Comparison of ENCODE assay signal across 2 cellular contexts in the genomic region with DNA sequence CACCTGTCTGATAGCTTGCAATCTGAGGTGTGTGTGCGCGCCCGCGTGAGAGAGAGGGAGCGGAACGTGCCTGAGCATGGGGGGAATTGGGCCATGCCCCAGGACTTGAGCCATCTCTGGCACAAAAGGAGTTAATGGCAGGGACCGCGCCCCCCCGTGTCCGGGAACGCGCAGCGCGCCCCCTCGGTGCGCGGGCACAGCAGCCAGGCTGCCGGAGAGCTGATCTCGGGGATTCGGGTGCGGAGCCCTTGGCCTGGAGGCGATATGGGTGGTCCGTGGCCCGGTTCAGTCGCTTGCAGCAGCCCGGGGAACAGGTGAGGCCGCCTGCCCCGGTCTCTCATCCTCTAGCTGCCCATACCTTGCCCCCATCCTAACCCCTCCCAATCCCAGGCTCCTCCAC.
TF ChIP-seq lines count a peak whose summit lies in the region.

Gene NLGN3, plus strand, starts transcription at position 191 of the 400 bp plus-strand sequence. CDS start 2,909 bp downstream, outside the sequence.

TF ChIP-seq in A549, 52 proteins besides CTCF, POLR2A, EP300 and RAD21:
- TF ChIP-seq PBX3 (IDR thresholded peaks at IDR 0.05) (no peak), PHF8 (IDR thresholded peaks at IDR 0.05; ENCODE audit: borderline replicate concordance, low read depth) (no peak), JUN (IDR thresholded peaks at IDR 0.05) (no peak), MYC (IDR thresholded peaks at IDR 0.05; ENCODE audit: borderline replicate concordance, low read length) (no peak), FOXS1 (CRISPR knock-in tag; IDR thresholded peaks at IDR 0.05) (no peak), JUNB (IDR thresholded peaks at IDR 0.05) (no peak), KDM5A (IDR thresholded peaks at IDR 0.05) (no peak), HES2 (IDR thresholded peaks at IDR 0.05) (no peak), HOXB13 (CRISPR knock-in tag; IDR thresholded peaks at IDR 0.05; ENCODE audit: low read depth) (no peak), MAFK (IDR thresholded peaks at IDR 0.05; ENCODE audit: partially characterized antibody) (no peak), ZNF302 (CRISPR knock-in tag; IDR thresholded peaks at IDR 0.05) (no peak), EHF (CRISPR knock-in tag; IDR thresholded peaks at IDR 0.05) (no peak)
- TF ChIP-seq, protein P1, sequence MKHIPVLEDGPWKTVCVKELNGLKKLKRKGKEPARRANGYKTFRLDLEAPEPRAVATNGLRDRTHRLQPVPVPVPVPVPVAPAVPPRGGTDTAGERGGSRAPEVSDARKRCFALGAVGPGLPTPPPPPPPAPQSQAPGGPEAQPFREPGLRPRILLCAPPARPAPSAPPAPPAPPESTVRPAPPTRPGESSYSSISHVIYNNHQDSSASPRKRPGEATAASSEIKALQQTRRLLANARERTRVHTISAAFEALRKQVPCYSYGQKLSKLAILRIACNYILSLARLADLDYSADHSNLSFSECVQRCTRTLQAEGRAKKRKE (CRISPR knock-in tag; IDR thresholded peaks at IDR 0.05; ENCODE audit: low read depth), result no peak

TF ChIP-seq in HEK293, 187 proteins besides CTCF, POLR2A, EP300 and RAD21 (continued from another document):
- TF ChIP-seq ZNF518A (tag by site-specific recombination; conservative IDR thresholded peaks at IDR 0.05; ENCODE audit: low read depth), result no peak
- no peak for TF ChIP-seq ZNF830 (tag by site-specific recombination; IDR thresholded peaks at IDR 0.05; ENCODE audit: low read depth)
